8 cellular contexts compared by ENCODE assay signal in the genomic region with DNA sequence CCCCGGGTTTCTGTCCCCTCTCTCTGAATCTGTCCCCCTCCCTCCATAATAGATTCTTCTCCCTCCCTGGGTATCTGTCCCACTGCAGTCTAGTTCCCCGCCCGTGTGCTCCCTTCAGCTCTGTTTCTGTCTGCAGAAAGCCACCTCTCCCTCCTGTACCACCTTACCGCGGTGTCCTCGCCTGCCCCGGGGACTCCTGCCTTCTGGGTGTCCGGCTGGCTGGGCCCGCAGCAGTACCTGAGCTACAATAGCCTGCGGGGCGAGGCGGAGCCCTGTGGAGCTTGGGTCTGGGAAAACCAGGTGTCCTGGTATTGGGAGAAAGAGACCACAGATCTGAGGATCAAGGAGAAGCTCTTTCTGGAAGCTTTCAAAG. TPM values are rescaled to one million over a fixed set of nuclear protein-coding genes. Genes with fewer than 3 reads are reported as not detected.
DNase-seq lines count a peak whose midpoint lies in the region; ATAC-seq and TF ChIP-seq lines count a peak whose summit lies in the region.

No MANE protein-coding gene starts in this region.

- H3K27me3 ChIP-seq in Peyer's patch (no peaks in the 10 kb centered on the region), psoas muscle (ENCODE audit: insufficient read depth in 3 of 3, low read length in 2 of 3) (no peaks in the 10 kb centered on the region)

- no peak for TF ChIP-seq CTCF in GM13976 (IDR thresholded peaks at IDR 0.05; ENCODE audit: borderline replicate concordance, control extremely low read depth, extremely low read depth, insufficient read depth, missing control alignments)
- TF ChIP-seq CTCF in Peyer's patch (IDR thresholded peaks at IDR 0.05): no peak
- TF ChIP-seq CTCF in fibroblast of the aortic adventitia (IDR thresholded peaks at IDR 0.05; ENCODE audit: insufficient read depth, low read length): no peak
- no peak for TF ChIP-seq CTCF in psoas muscle (IDR thresholded peaks at IDR 0.05)
- no peak for TF ChIP-seq CTCF in GM20000 (IDR thresholded peaks at IDR 0.05; ENCODE audit: extremely low read depth, missing control alignments)

- peaks cover 0 to 41% (median 8%) of the 10 kb centered on the region in 4 donors for H3K4me1 ChIP-seq in Peyer's patch
- peaks cover 15% of the 10 kb centered on the region for H3K4me1 ChIP-seq in psoas muscle

- no peak for TF ChIP-seq POLR2A in Peyer's patch (IDR thresholded peaks at IDR 0.05)

- in situ Hi-C loops in GM13976 (cut with MboI; ENCODE audit: low sequenced_read_pairs, unreplicated experiment): no loop called here

- intact Hi-C loops in psoas muscle (cut with DNase I): no loop called here

- peak; percentile 35 for DNase-seq in GM13976 (ENCODE audit: low spot score)
- DNase-seq in Peyer's patch: peak in 1 of 3 donors; percentile 57
- DNase-seq in fibroblast of the aortic adventitia (ENCODE audit: low read depth): no peak
- DNase-seq in psoas muscle: no peak
- DNase-seq in GM20000 (ENCODE audit: low spot score): no peak
- DNase-seq in NCI-H1694 (lab: John Stamatoyannopoulos, UW): no peak
- DNase-seq in cortex of kidney (lab: John Stamatoyannopoulos, UW): no peak

- H3K27ac ChIP-seq in Peyer's patch: peak overlapping the region; percentile 82 to 94 (median 88)
- no peak overlapping the region for H3K27ac ChIP-seq in psoas muscle

- no peaks in the 10 kb centered on the region for H3K36me3 ChIP-seq in Peyer's patch
- peaks cover 0 to 12% of the 10 kb centered on the region in 2 donors for H3K36me3 ChIP-seq in psoas muscle (ENCODE audit: insufficient read depth in 1 of 2, low read depth in 1 of 2)

- WGBS in psoas muscle, 3 donors: 27 to 44% (median 36%) methylated on average over 11 to 12 of the region's 12 CpGs

- H3K9me3 ChIP-seq in Peyer's patch (no peaks in the 10 kb centered on the region), psoas muscle (no peaks in the 10 kb centered on the region)

- peak overlapping the region; percentile 51 to 90 (median 82) for H3K4me3 ChIP-seq in Peyer's patch
- peak overlapping the region; percentile 69 for H3K4me3 ChIP-seq in fibroblast of the aortic adventitia (ENCODE audit: low read depth, low read length)
- H3K4me3 ChIP-seq in psoas muscle: peak overlapping the region; percentile 93

- ATAC-seq in psoas muscle (peak; percentile 17 to 33 (median 28)), GM19023 (IDR thresholded peaks at IDR 0.05; ENCODE audit: unreplicated experiment) (no peak)

RNA-seq across cellular contexts. Expression of gene FCGRT, which starts 1.3 kb away (rescaled TPM):
- total RNA-seq in Peyer's patch (100 to 1,000 TPM; 239 to 985 (median 837) TPM), fibroblast of the aortic adventitia (ENCODE audit: low replicate concordance) (73.8 and 132 TPM in 2 replicates), psoas muscle (10 to 100 TPM; 42.2 to 79.3 (median 60.3) TPM)
- 10 to 100 TPM; 32.0 to 48.2 (median 39.9) TPM for polyA plus RNA-seq in psoas muscle

RNA-seq across cellular contexts. Expression of gene RCN3, which starts 14.1 kb away (rescaled TPM):
- 100 to 1,000 TPM in 3 of 4 donors, 10 to 100 TPM in 1; 78.6 to 199 (median 151) TPM for total RNA-seq in Peyer's patch
- 121 and 181 TPM in 2 replicates for total RNA-seq in fibroblast of the aortic adventitia (ENCODE audit: low replicate concordance)
- 1 to 10 TPM; 6.4 to 8.6 (median 7.4) TPM for total RNA-seq in psoas muscle
- 1 to 10 TPM; 3.9 to 9.6 (median 7.3) TPM for polyA plus RNA-seq in psoas muscle

RNA-seq across cellular contexts. Expression of gene RPS11, which starts 17.5 kb away (rescaled TPM):
- total RNA-seq in Peyer's patch (1,000 to 10,000 TPM; 1,400 to 3,556 (median 1,785) TPM), fibroblast of the aortic adventitia (ENCODE audit: low replicate concordance) (2,258 and 4,425 TPM in 2 replicates), psoas muscle (1,000 to 10,000 TPM; 1,146 to 1,506 (median 1,232) TPM)
- 1,000 to 10,000 TPM; 2,461 to 3,844 (median 3,134) TPM for polyA plus RNA-seq in psoas muscle

RNA-seq across cellular contexts. Expression of gene RPL13A, which starts 26.3 kb away (rescaled TPM):
- total RNA-seq in Peyer's patch: 1,000 to 10,000 TPM; 1,523 to 3,539 (median 1,798) TPM
- total RNA-seq in fibroblast of the aortic adventitia (ENCODE audit: low replicate concordance): 2,039 and 2,642 TPM in 2 replicates
- 1,000 to 10,000 TPM; 1,392 to 2,022 (median 1,763) TPM for total RNA-seq in psoas muscle
- 1,000 to 10,000 TPM; 1,992 to 2,955 (median 2,046) TPM for polyA plus RNA-seq in psoas muscle

RNA-seq across cellular contexts. Expression of gene FLT3LG, which starts 39.7 kb away (rescaled TPM):
- total RNA-seq in Peyer's patch (10 to 100 TPM in 1 of 4 donors, 1 to 10 TPM in 3; 2.8 to 22.3 (median 5.0) TPM), fibroblast of the aortic adventitia (ENCODE audit: low replicate concordance) (3.7 and 5.4 TPM in 2 replicates), psoas muscle (1 to 10 TPM; 1.9 to 3.2 (median 2.5) TPM)
- polyA plus RNA-seq in psoas muscle: 1 to 10 TPM; 1.9 to 4.5 (median 4.1) TPM

Comparison
In these comparisons a context has a peak if more than half of its experiments do, and no peak if none do; other contexts are left out.
1. RNA of gene RCN3, which starts 14.1 kb away (total RNA-seq): 121 to 181 TPM in fibroblast of the aortic adventitia and 78.6 to 199 TPM in Peyer's patch; 6.4 to 8.6 TPM in psoas muscle; every median in the first group is over 4 times any median in the second.
2. Peak in every context shown above with its lines, with median percentiles within 50 percentile points of each other: H3K4me3 ChIP-seq.